ENCODE assay signal across 27 cellular contexts in genomic region chr9:34374339-34374738, GRCh38. TPM values are rescaled to one million over a fixed set of nuclear protein-coding genes. Genes with fewer than 3 reads are reported as not detected.
DNase-seq lines count a peak whose midpoint lies in the region; TF ChIP-seq lines count a peak whose summit lies in the region.
"Had no signal": no experiment of that assay in that cellular context is flagged by ENCODE, and none has a peak within 500 bp of the region (broad histone marks: within the 10 kb centered on the region; RNA-seq: fewer than 3 reads in every experiment).

No MANE protein-coding gene starts in this region.

- H3K9ac ChIP-seq in trophoblast cell (ENCODE audit: low read length), result no peak overlapping the region
- H3K9ac ChIP-seq: BLaER1 had no signal

- peaks cover 16% of the 10 kb centered on the region for H3K36me3 Mint-ChIP-seq in type B pancreatic cell

- no peak for DNase-seq in Peyer's patch
- DNase-seq in esophagus muscularis mucosa (ENCODE audit: extremely low spot score), result peak; percentile 39
- DNase-seq in trophoblast cell, result no peak
- DNase-seq in type B pancreatic cell (ENCODE audit: extremely low spot score, unreplicated experiment), result no peak
- DNase-seq in WERI-Rb-1, result no peak
- no peak for DNase-seq in SIG-M5 (lab: John Stamatoyannopoulos, UW)
- no peak for DNase-seq in GM20000 (ENCODE audit: low spot score)
- DNase-seq: activated CD4-positive, alpha-beta T cell treated with anti-CD3 and anti-CD28 coated beads for 48 hours; activated effector memory CD4-positive, alpha-beta T cell treated with anti-CD3 and anti-CD28 coated beads, Interleukin-2, amount 50 U/mL, for 16 hours; activated naive CD8-positive, alpha-beta T cell treated with anti-CD3 and anti-CD28 coated beads for 36 hours; activated T-cell treated with anti-CD3 and anti-CD28 coated beads, Interleukin-2, amount 50 U/mL, for 24 hours; anterior cingulate cortex; cortex of kidney; foreskin melanocyte; kidney glomerular epithelial cell; lower lobe of right lung; NCI-H1436 treated with DMSO at 0.1 percent for 48 hours; NCI-H226; stimulated activated naive CD4-positive, alpha-beta T cell treated with Interleukin-2 at 50 U/mL for 16 hours; testis; uterus had no signal

- H3K36me3 ChIP-seq in Peyer's patch, result peaks cover 0 to 34% (median 0%) of the 10 kb centered on the region in 3 donors
- H3K36me3 ChIP-seq in esophagus muscularis mucosa, result peaks cover 0 to 32% (median 26%) of the 10 kb centered on the region in 4 donors
- peaks cover 30% of the 10 kb centered on the region in 2 experiments for H3K36me3 ChIP-seq in trophoblast cell (ENCODE audit: control insufficient read depth in 1 of 2, insufficient read depth in 2 of 2, low read length in 2 of 2)
- H3K36me3 ChIP-seq in WERI-Rb-1, result peaks cover 16% of the 10 kb centered on the region
- H3K36me3 ChIP-seq: cardiac muscle cell, uterus had no signal

- peak overlapping the region; percentile 19 for H3K18ac ChIP-seq in trophoblast cell (ENCODE audit: low read length)

- intact Hi-C loops in esophagus muscularis mucosa (cut with DNase I), result no loop called here

- no peak overlapping the region for H4K12ac ChIP-seq in trophoblast cell (ENCODE audit: low read depth, low read length)

- H3K9me3 ChIP-seq in Peyer's patch, result no peaks in the 10 kb centered on the region
- H3K9me3 ChIP-seq in esophagus muscularis mucosa, result no peaks in the 10 kb centered on the region
- peaks cover 26% of the 10 kb centered on the region for H3K9me3 ChIP-seq in trophoblast cell (ENCODE audit: insufficient read depth, low read depth, low read length)
- peaks cover 6% of the 10 kb centered on the region for H3K9me3 ChIP-seq in WERI-Rb-1 (ENCODE audit: severe bottlenecking)
- H3K9me3 ChIP-seq: HAP-1, lower lobe of right lung, testis, uterus had no signal

- peak overlapping the region; percentile 12 for H2BK120ac ChIP-seq in trophoblast cell (ENCODE audit: insufficient read depth, low read length, poor library complexity)

- H2AFZ ChIP-seq in trophoblast cell (ENCODE audit: insufficient read depth, low read length, poor library complexity), result no peak overlapping the region

- no peak overlapping the region for H3K4me2 ChIP-seq in trophoblast cell (ENCODE audit: low read length)
- H3K4me2 ChIP-seq: smooth muscle cell had no signal

- H3K4me3 Mint-ChIP-seq in type B pancreatic cell, result peak overlapping the region; percentile 7
- H3K4me3 Mint-ChIP-seq: activated naive CD8-positive, alpha-beta T cell treated with anti-CD3 and anti-CD28 coated beads for 36 hours; activated T-cell treated with anti-CD3 and anti-CD28 coated beads, Interleukin-2, amount 50 U/mL, for 24 hours had no signal

- H3K9me3 Mint-ChIP-seq in type B pancreatic cell, result no peaks in the 10 kb centered on the region
- H3K9me3 Mint-ChIP-seq: activated naive CD8-positive, alpha-beta T cell treated with anti-CD3 and anti-CD28 coated beads for 36 hours; activated T-cell treated with anti-CD3 and anti-CD28 coated beads, Interleukin-2, amount 50 U/mL, for 24 hours; IgD-negative memory B cell; nephron had no signal

- H2BK12ac ChIP-seq in trophoblast cell (ENCODE audit: low read length), result peak overlapping the region; percentile 70

- H3K79me1 ChIP-seq in trophoblast cell (ENCODE audit: low read length), result peaks cover 20% of the 10 kb centered on the region

- no peak overlapping the region for H3K23ac ChIP-seq in trophoblast cell (ENCODE audit: low read length)

- H3K79me2 ChIP-seq in trophoblast cell (ENCODE audit: control insufficient read depth, insufficient read depth, low read length, poor library complexity), result peaks cover 3% of the 10 kb centered on the region

- 97% methylated on average over 3 of the region's 3 CpGs for WGBS in esophagus muscularis mucosa
- no CpG with 5 or more reads among the region's 3 CpGs for WGBS in trophoblast cell (ENCODE audit: extremely low coverage, insufficient coverage, insufficient read length)

- H3K4me3 ChIP-seq in Peyer's patch, result peak overlapping the region in 2 of 4 donors; percentile 27 to 42
- H3K4me3 ChIP-seq in esophagus muscularis mucosa, result no peak overlapping the region
- H3K4me3 ChIP-seq in trophoblast cell (ENCODE audit: low read depth, low read length), result no peak overlapping the region
- no peak overlapping the region for H3K4me3 ChIP-seq in WERI-Rb-1 (ENCODE audit: low read depth, low read length)
- H3K4me3 ChIP-seq: BLaER1, cardiac muscle cell, HAP-1, lower lobe of right lung, testis, uterus had no signal

- TF ChIP-seq POLR2A in Peyer's patch (IDR thresholded peaks at IDR 0.05) (no peak), esophagus muscularis mucosa (IDR thresholded peaks at IDR 0.05; ENCODE audit: low read depth) (no peak)

- TF ChIP-seq EP300 in esophagus muscularis mucosa (IDR thresholded peaks at IDR 0.05), result no peak

- H4K91ac ChIP-seq in trophoblast cell (ENCODE audit: low read depth, low read length), result peak overlapping the region; percentile 51

- peak overlapping the region; percentile 37 for H3K14ac ChIP-seq in trophoblast cell (ENCODE audit: low read length)

- TF ChIP-seq CTCF in Peyer's patch (IDR thresholded peaks at IDR 0.05) (no peak), esophagus muscularis mucosa (IDR thresholded peaks at IDR 0.05) (no peak), type B pancreatic cell (conservative IDR thresholded peaks at IDR 0.05) (no peak), WERI-Rb-1 (IDR thresholded peaks at IDR 0.05; ENCODE audit: low read depth, low read length) (no peak), GM20000 (IDR thresholded peaks at IDR 0.05; ENCODE audit: extremely low read depth, missing control alignments) (no peak)

- peak overlapping the region in 3 of 4 donors; percentile 23 to 92 (median 81) for H3K27ac ChIP-seq in Peyer's patch
- no peak overlapping the region for H3K27ac ChIP-seq in esophagus muscularis mucosa (replicated peaks in 1 of 4)
- no peak overlapping the region for H3K27ac ChIP-seq in trophoblast cell (ENCODE audit: low read depth, low read length)
- no peak overlapping the region for H3K27ac ChIP-seq in WERI-Rb-1
- H3K27ac ChIP-seq: BLaER1, cardiac muscle cell, lower lobe of right lung, testis, uterus had no signal

- peaks cover 16% of the 10 kb centered on the region for H3K4me1 Mint-ChIP-seq in type B pancreatic cell (ENCODE audit: unreplicated experiment)

- H2BK5ac ChIP-seq in trophoblast cell (ENCODE audit: low read depth, low read length, poor library complexity), result no peak overlapping the region

- H3K4me1 ChIP-seq in Peyer's patch (peaks cover 0 to 24% (median 3%) of the 10 kb centered on the region in 4 donors), esophagus muscularis mucosa (peaks cover 16 to 72% (median 50%) of the 10 kb centered on the region in 4 donors), trophoblast cell (ENCODE audit: control insufficient read depth in 1 of 2, insufficient read depth in 2 of 2, low read length in 2 of 2) (peaks cover 35 to 45% of the 10 kb centered on the region in 2 experiments)
- H3K4me1 ChIP-seq: uterus had no signal

- H4K8ac ChIP-seq in trophoblast cell (ENCODE audit: low read depth, low read length), result peak overlapping the region; percentile 5

- H3K27me3 ChIP-seq in Peyer's patch (no peaks in the 10 kb centered on the region), esophagus muscularis mucosa (peaks cover 0 to 7% (median 0%) of the 10 kb centered on the region in 4 donors), trophoblast cell (ENCODE audit: insufficient read depth, low read length) (no peaks in the 10 kb centered on the region), WERI-Rb-1 (ENCODE audit: insufficient read depth, low read depth, severe bottlenecking) (no peaks in the 10 kb centered on the region)
- H3K27me3 ChIP-seq: BLaER1, testis, uterus had no signal

- H3K4ac ChIP-seq in trophoblast cell (ENCODE audit: low read depth, low read length), result peak overlapping the region; percentile 27

- peak overlapping the region; percentile 80 for H2AK5ac ChIP-seq in trophoblast cell (ENCODE audit: low read length)

- H3K27me3 Mint-ChIP-seq in type B pancreatic cell, result peaks cover 14% of the 10 kb centered on the region
- H3K27me3 Mint-ChIP-seq: activated naive CD8-positive, alpha-beta T cell treated with anti-CD3 and anti-CD28 coated beads for 36 hours; activated T-cell treated with anti-CD3 and anti-CD28 coated beads, Interleukin-2, amount 50 U/mL, for 24 hours; IgD-negative memory B cell had no signal

- H3K27ac Mint-ChIP-seq in type B pancreatic cell, result peak overlapping the region; percentile 11
- H3K27ac Mint-ChIP-seq: activated naive CD8-positive, alpha-beta T cell treated with anti-CD3 and anti-CD28 coated beads for 36 hours; activated T-cell treated with anti-CD3 and anti-CD28 coated beads, Interleukin-2, amount 50 U/mL, for 24 hours had no signal

RNA-seq across cellular contexts. Expression of gene MYORG, which starts 2.4 kb away (rescaled TPM):
- total RNA-seq in Peyer's patch, result 10 to 100 TPM in 3 of 4 donors, 1 to 10 TPM in 1; 7.4 to 97.2 (median 88.3) TPM
- total RNA-seq in esophagus muscularis mucosa, result 10 to 100 TPM in 2 of 4 donors, 1 to 10 TPM in 2; 7.8 to 27.2 (median 15.4) TPM
- polyA plus RNA-seq in trophoblast cell (2013), result 23.9 and 24.2 TPM in 2 replicates
- total RNA-seq in type B pancreatic cell (ENCODE audit: low replicate concordance), result 11.6 and 24.5 TPM in 2 replicates

RNA-seq across cellular contexts. Expression of gene NUDT2, which starts 45.0 kb away (rescaled TPM):
- total RNA-seq in Peyer's patch (10 to 100 TPM in 3 of 4 donors, not detected in 1; 13.8 to 20.0 (median 14.7) TPM), esophagus muscularis mucosa (10 to 100 TPM; 15.0 to 45.3 (median 23.0) TPM), type B pancreatic cell (ENCODE audit: low replicate concordance) (25.1 and 25.4 TPM in 2 replicates)
- 10.6 and 10.8 TPM in 2 replicates for polyA plus RNA-seq in trophoblast cell (2013)

RNA-seq across cellular contexts. Expression of gene KIF24, which starts 45.3 kb away (rescaled TPM):
- 1 to 10 TPM; 2.1 to 5.2 (median 2.9) TPM for total RNA-seq in Peyer's patch
- 1 to 10 TPM in 1 of 4 donors, under 1 TPM in 3; 0.42 to 1.5 (median 0.62) TPM for total RNA-seq in esophagus muscularis mucosa
- 1.7 and 1.9 TPM in 2 replicates for polyA plus RNA-seq in trophoblast cell (2013)
- total RNA-seq in type B pancreatic cell (ENCODE audit: low replicate concordance), result 3.5 and 9.6 TPM in 2 replicates
- polyA plus RNA-seq: IgD-negative memory B cell had no signal

Comparison
In these comparisons a context has a peak if more than half of its experiments do, and no peak if none do; other contexts are left out.
1. H3K27ac ChIP-seq: peak in Peyer's patch (3 of 4); none in esophagus muscularis mucosa (0 of 4), trophoblast cell (single experiment) and WERI-Rb-1 (single experiment).